In the genomic region with DNA sequence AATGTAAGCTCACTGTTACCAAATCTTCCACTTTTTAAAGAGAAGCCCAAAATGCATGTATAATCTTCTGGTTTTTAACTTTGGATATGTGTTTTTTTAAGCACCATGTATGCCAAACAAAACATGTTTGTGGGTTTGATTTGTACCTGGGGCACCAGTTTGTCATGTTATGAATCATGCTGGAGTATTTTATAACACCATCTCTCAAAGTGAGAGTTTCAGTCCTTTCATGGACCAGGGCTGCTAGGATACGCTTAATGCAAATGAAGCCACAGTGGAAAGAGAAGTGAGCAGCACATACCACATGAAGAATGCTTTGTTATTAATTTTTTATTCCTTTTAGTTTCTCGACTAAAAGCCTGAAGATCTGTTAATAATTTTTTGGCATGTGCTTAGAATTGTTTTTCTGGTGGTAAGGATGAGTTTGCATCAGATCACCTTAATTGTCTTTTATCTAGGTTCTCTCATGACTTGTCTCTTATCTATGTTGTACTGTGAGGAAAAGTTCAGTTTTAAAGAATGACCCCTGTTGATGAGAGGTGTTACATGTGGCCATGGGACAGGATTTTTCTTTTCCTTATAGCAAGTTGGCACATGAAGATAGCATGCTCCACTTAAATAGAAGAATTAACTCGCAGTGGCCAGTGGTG, we compare ENCODE assay signal across 8 cellular contexts. TPM values are rescaled to one million over a fixed set of nuclear protein-coding genes. Genes with fewer than 3 reads are reported as not detected.
DNase-seq lines count a peak whose midpoint lies in the region; ATAC-seq, FAIRE-seq and TF ChIP-seq lines count a peak whose summit lies in the region.

No MANE protein-coding gene starts in this region.

- CTCF ChIA-PET in K562 (lab: Yijun Ruan, JAX; ENCODE audit: low intra/inter-chr PET ratio): no interaction called here

- no peaks in the 10 kb centered on the region for H3K36me3 Mint-ChIP-seq in progenitor cell of endocrine pancreas (ENCODE audit: insufficient read depth)

- TF ChIP-seq EP300 in K562 (IDR thresholded peaks at IDR 0.05; ENCODE audit: low read length): no peak

- no peak overlapping the region for H3K27ac ChIP-seq in K562 (ENCODE audit: extremely low read depth, low read depth, low read length)

- peaks cover 34 to 51% of the 10 kb centered on the region in 2 experiments for H3K4me1 ChIP-seq in K562 (replicated peaks in 1 of 2; ENCODE audit: control insufficient read depth in 2 of 2, insufficient read depth in 2 of 2, low read length in 2 of 2)

- H3K9me1 ChIP-seq in K562 (ENCODE audit: control insufficient read depth, insufficient read depth, low read length): no peaks in the 10 kb centered on the region

- WGBS in K562 (ENCODE audit: insufficient coverage, low coverage, missing lambda C conversion rate): 19% methylated on average over 3 of the region's 3 CpGs

- TF ChIP-seq CTCF in K562 (IDR thresholded peaks at IDR 0.05 in 2 of 3, conservative IDR thresholded peaks at IDR 0.05 in 1 of 3; ENCODE audit: insufficient read depth in 2 of 3, low read depth in 1 of 3, low read length in 3 of 3) (no peak), foreskin fibroblast (IDR thresholded peaks at IDR 0.05; ENCODE audit: low read depth, low read length) (no peak), progenitor cell of endocrine pancreas (IDR thresholded peaks at IDR 0.05; ENCODE audit: unreplicated experiment) (no peak)

- no peaks in the 10 kb centered on the region; the same call in 1 of the 2 replicates for H4K20me1 ChIP-seq in K562 (replicated peaks; ENCODE audit: control insufficient read depth, insufficient read depth, low read length)

- no peak overlapping the region for H2AFZ ChIP-seq in K562 (ENCODE audit: low read depth, low read length)

- TF ChIP-seq RAD21 in K562 (CRISPR knock-in tag; conservative IDR thresholded peaks at IDR 0.05 in 1 of 2, IDR thresholded peaks at IDR 0.05 in 1 of 2): no peak

- BruUV-seq in K562 (replicated peaks; lab: Mats Ljungman, UMichigan): no TSS peak

- DNase-seq in GM18507 (ENCODE audit: extremely low spot score, insufficient read length, low read depth) (peak; percentile 32), K562 (ENCODE audit: extremely low read depth in 1 of 4, low spot score in 3 of 4) (peak in 2 of 4 experiments; percentile 26 to 53), NCI-H69 (lab: John Stamatoyannopoulos, UW) (no peak), foreskin fibroblast (no peak), progenitor cell of endocrine pancreas (ENCODE audit: low spot score, unreplicated experiment) (no peak), C1 segment of cervical spinal cord (lab: John Stamatoyannopoulos, UW) (no peak)

- H3K9me3 Mint-ChIP-seq in progenitor cell of endocrine pancreas (ENCODE audit: low read depth): no peaks in the 10 kb centered on the region

- ATAC-seq in GM21447 (IDR thresholded peaks at IDR 0.05; ENCODE audit: unreplicated experiment) (peak; percentile 42), HG03469 (IDR thresholded peaks at IDR 0.05; ENCODE audit: unreplicated experiment) (peak; percentile 40), K562 (no peak)

- no peak overlapping the region for H3K4me2 ChIP-seq in K562 (ENCODE audit: insufficient read depth, low read length)

- no peak overlapping the region for H3K27ac Mint-ChIP-seq in progenitor cell of endocrine pancreas

- H3K79me2 ChIP-seq in K562 (ENCODE audit: control insufficient read depth, insufficient read depth, low read length): peaks cover 29% of the 10 kb centered on the region

- no peaks in the 10 kb centered on the region for H3K27me3 Mint-ChIP-seq in progenitor cell of endocrine pancreas

- H3K9ac ChIP-seq in K562 (ENCODE audit: insufficient read depth in 1 of 2, low read depth in 2 of 2, low read length in 2 of 2): no peak overlapping the region

- FAIRE-seq in GM18507 (lab: Jason Lieb, UNC) (peak; percentile 89), K562 (lab: Jason Lieb, UNC) (no peak)

- H3K36me3 ChIP-seq in K562 (ENCODE audit: control insufficient read depth, insufficient read depth, low read length): 0 out of 3 replicates have a peak, but pooled peaks cover 2% of the 10 kb centered on the region

- in situ Hi-C loops in K562 (cut with MboI): no loop called here

- intact Hi-C loops in K562 (cut with micrococcal nuclease): loop anchor here (5.0 kb wide), 2 partner anchors 55 to 135 kb away; a partner anchor contains a TSS

- H3K4me3 ChIP-seq in K562 (no peak overlapping the region), foreskin fibroblast (ENCODE audit: low read depth in 1 of 2, low read length in 2 of 2) (no peak overlapping the region)

- H3K4me3 Mint-ChIP-seq in progenitor cell of endocrine pancreas (ENCODE audit: low read depth): no peak overlapping the region

- H3K4me1 Mint-ChIP-seq in progenitor cell of endocrine pancreas (ENCODE audit: low read depth): peaks cover 18% of the 10 kb centered on the region

- TF ChIP-seq POLR2A in K562 (conservative IDR thresholded peaks at IDR 0.05): no peak

- H3K27me3 ChIP-seq in K562 (ENCODE audit: control insufficient read depth in 2 of 2, insufficient read depth in 2 of 2, low read length in 2 of 2): no peaks in the 10 kb centered on the region

- no peaks in the 10 kb centered on the region for H3K9me3 ChIP-seq in K562 (replicated peaks; ENCODE audit: control insufficient read depth, insufficient read depth, low read depth, low read length)

- POLR2A ChIA-PET in K562 (lab: Yijun Ruan, JAX): interaction anchor here (2.4 kb wide), 1 partner anchor 289 kb away, joined by 5 read pairs; a partner anchor contains a TSS

TF ChIP-seq in K562, 482 proteins besides CTCF, POLR2A, EP300 and RAD21 (continues in another document):
- TF ChIP-seq, protein P1, sequence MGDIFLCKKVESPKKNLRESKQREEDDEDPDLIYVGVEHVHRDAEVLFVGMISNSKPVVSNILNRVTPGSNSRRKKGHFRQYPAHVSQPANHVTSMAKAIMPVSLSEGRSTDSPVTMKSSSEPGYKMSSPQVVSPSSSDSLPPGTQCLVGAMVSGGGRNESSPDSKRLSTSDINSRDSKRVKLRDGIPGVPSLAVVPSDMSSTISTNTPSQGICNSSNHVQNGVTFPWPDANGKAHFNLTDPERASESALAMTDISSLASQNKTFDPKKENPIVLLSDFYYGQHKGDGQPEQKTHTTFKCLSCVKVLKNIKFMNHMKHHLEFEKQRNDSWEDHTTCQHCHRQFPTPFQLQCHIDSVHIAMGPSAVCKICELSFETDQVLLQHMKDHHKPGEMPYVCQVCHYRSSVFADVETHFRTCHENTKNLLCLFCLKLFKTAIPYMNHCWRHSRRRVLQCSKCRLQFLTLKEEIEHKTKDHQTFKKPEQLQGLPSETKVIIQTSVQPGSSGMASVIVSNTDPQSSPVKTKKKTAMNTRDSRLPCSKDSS (IDR thresholded peaks at IDR 0.05; ENCODE audit: low read depth, partially characterized antibody): no peak
- TF ChIP-seq TAL1 (IDR thresholded peaks at IDR 0.05) (peak; percentile 57; the same call in 1 of the 2 replicates), MAZ (CRISPR knock-in tag; conservative IDR thresholded peaks at IDR 0.05 in 1 of 2, IDR thresholded peaks at IDR 0.05 in 1 of 2) (0 out of 4 replicates have a peak, but pooled peaks of 1 of the 2 experiments have one; percentile 9), DPF2 (IDR thresholded peaks at IDR 0.05) (peak; percentile 24), ARID1B (IDR thresholded peaks at IDR 0.05) (peak; percentile 71), CBFA2T3 (IDR thresholded peaks at IDR 0.05) (peak; percentile 79), ZFP30 (CRISPR knock-in tag; IDR thresholded peaks at IDR 0.05; ENCODE audit: borderline replicate concordance) (no peak), NFIX (CRISPR knock-in tag; IDR thresholded peaks at IDR 0.05; ENCODE audit: low read depth) (no peak), SOX6 (IDR thresholded peaks at IDR 0.05) (peak; percentile 81), FOXK2 (conservative IDR thresholded peaks at IDR 0.05 in 1 of 2, IDR thresholded peaks at IDR 0.05 in 1 of 2; ENCODE audit: low read depth in 2 of 2) (peak; percentile 14 to 17; a peak in 1 of 4 replicates), NFE2 (IDR thresholded peaks at IDR 0.05; ENCODE audit: low read depth) (0 out of 2 replicates have a peak, but pooled peaks have one; percentile 37), TCF3 (CRISPR knock-in tag; IDR thresholded peaks at IDR 0.05) (peak; percentile 52; the same call in 1 of the 2 replicates), SMARCA4 (IDR thresholded peaks at IDR 0.05) (peak; percentile 47; the same call in 1 of the 2 replicates), EGR1 (conservative IDR thresholded peaks at IDR 0.05) (no peak), RCOR1 (IDR thresholded peaks at IDR 0.05; ENCODE audit: borderline replicate concordance in 1 of 2, low read depth in 2 of 2, low read length in 2 of 2) (peak in 1 of 2 experiments; percentile 5; a peak in 1 of 4 replicates)

RNA-seq across cellular contexts. Expression of a gene that starts 2.0 kb away (rescaled TPM):
- total RNA-seq in K562 (2011; cell fraction: chromatin; rRNA removed; ENCODE audit: low replicate concordance): 89.1 and 291 TPM in 2 replicates
- 36.2 and 52.6 TPM in 2 replicates for total RNA-seq in K562 (2011; cell fraction: nucleolus; rRNA removed)
- total RNA-seq in K562 (2011; cell fraction: nucleoplasm; rRNA removed): 84.4 and 92.0 TPM in 2 replicates
- total RNA-seq in K562 (2014; rRNA removed) (26.5 and 27.8 TPM in 2 replicates), K562 (2014; rRNA removed; fragmentation: Illumina TruSeq; extraction: Trizol) (44.9 and 49.7 TPM in 2 replicates), K562 (2015; rRNA removed; fragmentation: Illumina TruSeq; extraction: Trizol) (39.1 and 40.9 TPM in 2 replicates), K562 (2021) (29.9 and 32.2 TPM in 2 replicates), progenitor cell of endocrine pancreas (51.4 and 55.2 TPM in 2 replicates)
- polyA plus RNA-seq in K562 (2011; rRNA removed) (23.8 and 26.7 TPM in 2 replicates), K562 (2014; fragmentation: Illumina TruSeq; extraction: Trizol) (21.6 and 25.6 TPM in 2 replicates), K562 (2014; fragmentation: Nextera tagmentation; extraction: Ambion mirVana) (10 to 100 TPM; 16.5 to 19.0 TPM), K562 (2014; rRNA removed) (18.7 and 24.1 TPM in 2 replicates)
- 9.7 and 12.2 TPM in 2 replicates for polyA plus RNA-seq in K562 (2011; cell fraction: cytosol; rRNA removed)
- 22.1 and 29.9 TPM in 2 replicates for polyA plus RNA-seq in K562 (2011; cell fraction: nucleus; rRNA removed)
- polyA plus RNA-seq in K562 (2012): 20.8 and 24.8 TPM in 2 replicates
- 106 and 144 TPM in 2 replicates for polyA minus RNA-seq in K562 (2011; rRNA and poly(A)+ RNA removed)
- 15.3 and 20.0 TPM in 2 replicates for polyA minus RNA-seq in K562 (2011; cell fraction: cytosol; rRNA and poly(A)+ RNA removed)
- 85.5 and 157 TPM in 2 replicates for polyA minus RNA-seq in K562 (2011; cell fraction: nucleus; rRNA and poly(A)+ RNA removed)
